8 cellular contexts compared by ENCODE assay signal in genomic region chr3:170584585-170585007, GRCh38. TPM values are rescaled to one million over a fixed set of nuclear protein-coding genes. Genes with fewer than 3 reads are reported as not detected.
A peak's percentile ranks its signal among the peaks of the same experiment; 100 is the strongest.
DNase-seq lines count a peak whose midpoint lies in the region; ATAC-seq and TF ChIP-seq lines count a peak whose summit lies in the region.

No MANE protein-coding gene starts in this region.

- no peak overlapping the region for H3K27ac ChIP-seq in Peyer's patch
- no peak overlapping the region for H3K27ac ChIP-seq in right cardiac atrium (ENCODE audit: low read length)

- H3K9me3 ChIP-seq in Peyer's patch (no peaks in the 10 kb centered on the region), right cardiac atrium (ENCODE audit: control insufficient read depth, low read length) (no peaks in the 10 kb centered on the region)

- intact Hi-C loops in right cardiac atrium (cut with DNase I) = no loop called here

- H3K36me3 ChIP-seq in Peyer's patch = no peaks in the 10 kb centered on the region

- H3K27me3 ChIP-seq in Peyer's patch (peaks cover 0 to 11% of the 10 kb centered on the region in 2 donors), right cardiac atrium (ENCODE audit: control insufficient read depth, insufficient read depth) (peaks cover 11% of the 10 kb centered on the region)

- no peak for TF ChIP-seq POLR2A in Peyer's patch (IDR thresholded peaks at IDR 0.05)

- peaks cover 0 to 13% (median 0%) of the 10 kb centered on the region in 4 donors for H3K4me1 ChIP-seq in Peyer's patch
- no peaks in the 10 kb centered on the region for H3K4me1 ChIP-seq in right cardiac atrium (ENCODE audit: control insufficient read depth, insufficient read depth, low read length)

- H3K4me3 ChIP-seq in Peyer's patch (no peak overlapping the region), right cardiac atrium (ENCODE audit: low read length) (no peak overlapping the region)

- ATAC-seq in GM21367 (IDR thresholded peaks at IDR 0.05; ENCODE audit: unreplicated experiment) = peak; percentile 62
- peak; percentile 89 to 91 for ATAC-seq in right cardiac atrium
- ATAC-seq in GM19455 (IDR thresholded peaks at IDR 0.05; ENCODE audit: unreplicated experiment) = no peak

- 2% methylated on average over 20 of the region's 20 CpGs for WGBS in right cardiac atrium

- no peak for TF ChIP-seq CTCF in Peyer's patch (IDR thresholded peaks at IDR 0.05)

- DNase-seq in 8988T (peak; percentile 57), Peyer's patch (peak in 2 of 3 donors; percentile 72 to 74), amniotic stem cell (lab: John Stamatoyannopoulos, UW) (peak; percentile 56), right cardiac atrium (peak; percentile 74 to 90 (median 88)), putamen (ENCODE audit: low spot score) (peak; percentile 49)
- no peak for DNase-seq in effector CD8-positive, alpha-beta T cell (lab: John Stamatoyannopoulos, UW)

RNA-seq across cellular contexts. Expression of gene SLC7A14, which starts 1.3 kb away (rescaled TPM):
- under 1 TPM in 3 of 4 donors, not detected in 1; 0.18 to 0.40 (median 0.38) TPM for total RNA-seq in Peyer's patch
- under 1 TPM in 1 of 4 donors, not detected in 3; 0.06 TPM for total RNA-seq in right cardiac atrium
- polyA plus RNA-seq in right cardiac atrium = 0.05 TPM
